Comparison of ENCODE assay signal across 10 cellular contexts in genomic region chr14:93970589-93970966, GRCh38. TPM values are rescaled to one million over a fixed set of nuclear protein-coding genes. Genes with fewer than 3 reads are reported as not detected.
DNase-seq lines count a peak whose midpoint lies in the region; ATAC-seq, FAIRE-seq and TF ChIP-seq lines count a peak whose summit lies in the region.
"Had no signal": no experiment of that assay in that cellular context is flagged by ENCODE, and none has a peak within 500 bp of the region (broad histone marks: within the 10 kb centered on the region; RNA-seq: fewer than 3 reads in every experiment).

No MANE protein-coding gene starts in this region.

- no peak for TF ChIP-seq CTCF in K562 (IDR thresholded peaks at IDR 0.05 in 2 of 3, conservative IDR thresholded peaks at IDR 0.05 in 1 of 3; ENCODE audit: insufficient read depth in 2 of 3, low read depth in 1 of 3, low read length in 3 of 3)
- TF ChIP-seq CTCF in upper lobe of left lung (IDR thresholded peaks at IDR 0.05), result peak in 4 of 6 experiments; percentile 30 to 48 (median 39)
- no peak for TF ChIP-seq CTCF in GM20000 (IDR thresholded peaks at IDR 0.05; ENCODE audit: extremely low read depth, missing control alignments)

- 0% methylated on average over 9 of the region's 9 CpGs for WGBS in K562 (ENCODE audit: insufficient coverage, low coverage, missing lambda C conversion rate)
- 37 to 50% methylated on average over 9 of the region's 9 CpGs for WGBS in upper lobe of left lung, 2 donors

- H3K9me1 ChIP-seq in K562 (ENCODE audit: control insufficient read depth, insufficient read depth, low read length), result no peaks in the 10 kb centered on the region

- no peaks in the 10 kb centered on the region for H4K20me1 ChIP-seq in K562 (replicated peaks; ENCODE audit: control insufficient read depth, insufficient read depth, low read length)

- TF ChIP-seq EP300 in K562 (IDR thresholded peaks at IDR 0.05; ENCODE audit: low read length) (no peak), upper lobe of left lung (IDR thresholded peaks at IDR 0.05) (no peak)

- CTCF ChIA-PET in K562 (lab: Yijun Ruan, JAX; ENCODE audit: low intra/inter-chr PET ratio), result no interaction called here

- no peak for DNase-seq in GM12891 (ENCODE audit: insufficient read length, low spot score)
- DNase-seq in KBM-7, result peak; percentile 44
- DNase-seq in T-helper 22 cell (ENCODE audit: low read depth), result peak; percentile 44
- no peak for DNase-seq in K562 (ENCODE audit: extremely low read depth in 1 of 4, low spot score in 3 of 4)
- peak in 1 of 2 donors; percentile 49 for DNase-seq in upper lobe of left lung
- DNase-seq in middle frontal gyrus (ENCODE audit: extremely low spot score, low spot score), result no peak
- DNase-seq in GM20000 (ENCODE audit: low spot score), result no peak

- POLR2A ChIA-PET in K562 (lab: Yijun Ruan, JAX), result no interaction called here

- in situ Hi-C loops in KBM-7 (cut with MboI; ENCODE audit: low pct_unique_long_range_greater_than_20kb, low sequenced_read_pairs), result no loop called here
- in situ Hi-C loops in K562 (cut with MboI), result no loop called here

- H2AFZ ChIP-seq in K562 (ENCODE audit: low read depth, low read length), result no peak overlapping the region

- no peak overlapping the region for H3K4me3 ChIP-seq in K562
- H3K4me3 ChIP-seq in mucosa of rectum (ENCODE audit: low read length in 2 of 2), result peak overlapping the region; percentile 42 to 76
- peak overlapping the region in 3 of 4 donors; percentile 26 to 47 (median 42) for H3K4me3 ChIP-seq in upper lobe of left lung

- H3K4me1 ChIP-seq in K562 (replicated peaks in 1 of 2; ENCODE audit: control insufficient read depth in 2 of 2, insufficient read depth in 2 of 2, low read length in 2 of 2) (no peaks in the 10 kb centered on the region; a peak in 1 of 5 replicates), mucosa of rectum (ENCODE audit: control insufficient read depth in 2 of 2, insufficient read depth in 2 of 2, low read length in 2 of 2) (peaks cover 11 to 48% of the 10 kb centered on the region in 2 donors), upper lobe of left lung (peaks cover 6 to 22% (median 9%) of the 10 kb centered on the region in 4 donors)

- ATAC-seq in K562 (no peak), upper lobe of left lung (ENCODE audit: low FRiP score in 2 of 2) (peak; percentile 37 to 46)

- H3K9ac ChIP-seq in K562 (ENCODE audit: insufficient read depth in 1 of 2, low read depth in 2 of 2, low read length in 2 of 2) (no peak overlapping the region), mucosa of rectum (ENCODE audit: low read depth in 1 of 2, low read length in 2 of 2) (peak overlapping the region in 1 of 2 donors; percentile 74)

- intact Hi-C loops in K562 (cut with micrococcal nuclease), result no loop called here

- H3K79me2 ChIP-seq in K562 (ENCODE audit: control insufficient read depth, insufficient read depth, low read length), result no peaks in the 10 kb centered on the region

- FAIRE-seq in GM12891 (lab: Jason Lieb, UNC) (peak; percentile 87), K562 (lab: Jason Lieb, UNC) (no peak)

- TF ChIP-seq RAD21 in K562 (CRISPR knock-in tag; conservative IDR thresholded peaks at IDR 0.05 in 1 of 2, IDR thresholded peaks at IDR 0.05 in 1 of 2), result no peak

- H3K27me3 ChIP-seq in K562 (ENCODE audit: control insufficient read depth in 2 of 2, insufficient read depth in 2 of 2, low read length in 2 of 2), result peaks cover 0 to 47% of the 10 kb centered on the region in 2 experiments; a peak in 2 of 5 replicates
- H3K27me3 ChIP-seq in mucosa of rectum (ENCODE audit: control insufficient read depth in 2 of 2, insufficient read depth in 2 of 2, low read length in 2 of 2), result no peaks in the 10 kb centered on the region
- H3K27me3 ChIP-seq in upper lobe of left lung, result no peaks in the 10 kb centered on the region

- H3K27ac ChIP-seq in K562 (ENCODE audit: extremely low read depth, low read depth, low read length), result no peak overlapping the region
- peak overlapping the region in 1 of 2 donors; percentile 74 for H3K27ac ChIP-seq in mucosa of rectum (ENCODE audit: low read depth in 2 of 2, low read length in 2 of 2)
- H3K27ac ChIP-seq in upper lobe of left lung, result peak overlapping the region in 1 of 4 donors; percentile 39

- BruUV-seq in K562 (replicated peaks; lab: Mats Ljungman, UMichigan), result no TSS peak

- H3K36me3 ChIP-seq in K562 (ENCODE audit: control insufficient read depth, insufficient read depth, low read length), result no peaks in the 10 kb centered on the region
- H3K36me3 ChIP-seq in mucosa of rectum (ENCODE audit: control insufficient read depth in 2 of 2, insufficient read depth in 2 of 2, low read length in 2 of 2), result no peaks in the 10 kb centered on the region
- H3K36me3 ChIP-seq in upper lobe of left lung, result no peaks in the 10 kb centered on the region

- H3K9me3 ChIP-seq in K562 (replicated peaks; ENCODE audit: control insufficient read depth, insufficient read depth, low read depth, low read length) (no peaks in the 10 kb centered on the region), mucosa of rectum (ENCODE audit: control insufficient read depth in 2 of 2, low read length in 2 of 2) (no peaks in the 10 kb centered on the region), upper lobe of left lung (no peaks in the 10 kb centered on the region)

- TF ChIP-seq POLR2A in GM12891 (IDR thresholded peaks at IDR 0.05; ENCODE audit: low read depth, low read length) (no peak), K562 (conservative IDR thresholded peaks at IDR 0.05) (no peak), upper lobe of left lung (IDR thresholded peaks at IDR 0.05) (no peak)

- H3K4me2 ChIP-seq in K562 (ENCODE audit: insufficient read depth, low read length), result no peak overlapping the region

RNA-seq across cellular contexts. Expression of gene ASB2, which starts 5.8 kb away (rescaled TPM):
- 32.9 TPM for polyA plus RNA-seq in GM12891 (2012; ENCODE audit: low read depth, missing spikeins)
- total RNA-seq in K562 (2011; cell fraction: chromatin; rRNA removed; ENCODE audit: low replicate concordance), result not detected in 2 replicates
- not detected in 2 replicates for total RNA-seq in K562 (2011; cell fraction: nucleolus; rRNA removed)
- total RNA-seq in K562 (2011; cell fraction: nucleoplasm; rRNA removed), result not detected in 2 replicates
- not detected in 2 replicates for total RNA-seq in K562 (2014; rRNA removed)
- total RNA-seq in K562 (2014; rRNA removed; fragmentation: Illumina TruSeq; extraction: Trizol), result not detected in 2 replicates
- not detected in 2 replicates for total RNA-seq in K562 (2015; rRNA removed; fragmentation: Illumina TruSeq; extraction: Trizol)
- total RNA-seq in K562 (2021), result not detected in 2 replicates
- polyA plus RNA-seq in K562 (2011; rRNA removed), result not detected in 2 replicates
- not detected in 2 replicates for polyA plus RNA-seq in K562 (2011; cell fraction: cytosol; rRNA removed)
- polyA plus RNA-seq in K562 (2011; cell fraction: nucleus; rRNA removed), result not detected in 2 replicates
- polyA plus RNA-seq in K562 (2012), result 0.12 TPM in 1 of 2 replicates, not detected in the other
- not detected in 2 replicates for polyA plus RNA-seq in K562 (2014; fragmentation: Illumina TruSeq; extraction: Trizol)
- not detected for polyA plus RNA-seq in K562 (2014; fragmentation: Nextera tagmentation; extraction: Ambion mirVana)
- not detected in 2 replicates for polyA plus RNA-seq in K562 (2014; rRNA removed)
- polyA minus RNA-seq in K562 (2011; rRNA and poly(A)+ RNA removed), result not detected in 2 replicates
- polyA minus RNA-seq in K562 (2011; cell fraction: cytosol; rRNA and poly(A)+ RNA removed), result not detected in 2 replicates
- not detected in 2 replicates for polyA minus RNA-seq in K562 (2011; cell fraction: nucleus; rRNA and poly(A)+ RNA removed)
- 1 to 10 TPM in 3 of 6 donors, under 1 TPM in 2, not detected in 1; 0.76 to 2.2 (median 1.9) TPM for total RNA-seq in upper lobe of left lung

RNA-seq across cellular contexts. Expression of gene CCDC197, which starts 26.5 kb away (rescaled TPM):
- polyA plus RNA-seq in GM12891 (2012; ENCODE audit: low read depth, missing spikeins), result 0.06 TPM
- not detected in 2 replicates for total RNA-seq in K562 (2011; cell fraction: chromatin; rRNA removed; ENCODE audit: low replicate concordance)
- not detected in 2 replicates for total RNA-seq in K562 (2011; cell fraction: nucleolus; rRNA removed)
- total RNA-seq in K562 (2011; cell fraction: nucleoplasm; rRNA removed), result not detected in 2 replicates
- total RNA-seq in K562 (2014; rRNA removed), result not detected in 2 replicates
- total RNA-seq in K562 (2014; rRNA removed; fragmentation: Illumina TruSeq; extraction: Trizol), result not detected in 2 replicates
- total RNA-seq in K562 (2015; rRNA removed; fragmentation: Illumina TruSeq; extraction: Trizol), result not detected in 2 replicates
- total RNA-seq in K562 (2021), result not detected in 2 replicates
- not detected in 2 replicates for polyA plus RNA-seq in K562 (2011; rRNA removed)
- not detected in 2 replicates for polyA plus RNA-seq in K562 (2011; cell fraction: cytosol; rRNA removed)
- not detected in 2 replicates for polyA plus RNA-seq in K562 (2011; cell fraction: nucleus; rRNA removed)
- polyA plus RNA-seq in K562 (2012), result not detected in 2 replicates
- polyA plus RNA-seq in K562 (2014; fragmentation: Illumina TruSeq; extraction: Trizol), result not detected in 2 replicates
- not detected for polyA plus RNA-seq in K562 (2014; fragmentation: Nextera tagmentation; extraction: Ambion mirVana)
- not detected in 2 replicates for polyA plus RNA-seq in K562 (2014; rRNA removed)
- polyA minus RNA-seq in K562 (2011; rRNA and poly(A)+ RNA removed), result not detected in 2 replicates
- polyA minus RNA-seq in K562 (2011; cell fraction: cytosol; rRNA and poly(A)+ RNA removed), result not detected in 2 replicates
- not detected in 2 replicates for polyA minus RNA-seq in K562 (2011; cell fraction: nucleus; rRNA and poly(A)+ RNA removed)
- total RNA-seq in upper lobe of left lung, result not detected
- total RNA-seq: activated CD8-positive, alpha-beta memory T cell treated with anti-CD3 and anti-CD28 coated beads for 36 hours; subcutaneous adipose tissue had no signal

RNA-seq across cellular contexts. Expression of gene FAM181A, which starts 43.4 kb away (rescaled TPM):
- not detected for polyA plus RNA-seq in GM12891 (2012; ENCODE audit: low read depth, missing spikeins)
- not detected in 2 replicates for total RNA-seq in K562 (2011; cell fraction: chromatin; rRNA removed; ENCODE audit: low replicate concordance)
- total RNA-seq in K562 (2011; cell fraction: nucleolus; rRNA removed), result not detected in 2 replicates
- total RNA-seq in K562 (2011; cell fraction: nucleoplasm; rRNA removed), result not detected in 2 replicates
- total RNA-seq in K562 (2014; rRNA removed) (not detected in 2 replicates), K562 (2014; rRNA removed; fragmentation: Illumina TruSeq; extraction: Trizol) (not detected in 2 replicates), K562 (2015; rRNA removed; fragmentation: Illumina TruSeq; extraction: Trizol) (not detected in 2 replicates), K562 (2021) (not detected in 2 replicates), upper lobe of left lung (10 to 100 TPM in 1 of 6 donors, 1 to 10 TPM in 3, not detected in 2; 1.6 to 13.4 (median 1.9) TPM)
- polyA plus RNA-seq in K562 (2011; rRNA removed) (not detected in 2 replicates), K562 (2014; fragmentation: Illumina TruSeq; extraction: Trizol) (not detected in 2 replicates), K562 (2014; fragmentation: Nextera tagmentation; extraction: Ambion mirVana) (not detected), K562 (2014; rRNA removed) (not detected in 2 replicates)
- polyA plus RNA-seq in K562 (2011; cell fraction: cytosol; rRNA removed), result not detected in 2 replicates
- not detected in 2 replicates for polyA plus RNA-seq in K562 (2011; cell fraction: nucleus; rRNA removed)
- not detected in 2 replicates for polyA plus RNA-seq in K562 (2012)
- polyA minus RNA-seq in K562 (2011; rRNA and poly(A)+ RNA removed), result not detected in 2 replicates
- polyA minus RNA-seq in K562 (2011; cell fraction: cytosol; rRNA and poly(A)+ RNA removed), result not detected in 2 replicates
- not detected in 2 replicates for polyA minus RNA-seq in K562 (2011; cell fraction: nucleus; rRNA and poly(A)+ RNA removed)
- total RNA-seq: activated CD8-positive, alpha-beta memory T cell treated with anti-CD3 and anti-CD28 coated beads for 36 hours; subcutaneous adipose tissue had no signal

RNA-seq across cellular contexts. Expression of gene OTUB2, which starts 55.6 kb away (rescaled TPM):
- 0.28 TPM for polyA plus RNA-seq in GM12891 (2012; ENCODE audit: low read depth, missing spikeins)
- total RNA-seq in K562 (2011; cell fraction: chromatin; rRNA removed; ENCODE audit: low replicate concordance), result 0.12 and 0.72 TPM in 2 replicates
- total RNA-seq in K562 (2011; cell fraction: nucleolus; rRNA removed), result 0.26 and 1.0 TPM in 2 replicates
- 0.22 and 0.38 TPM in 2 replicates for total RNA-seq in K562 (2011; cell fraction: nucleoplasm; rRNA removed)
- total RNA-seq in K562 (2014; rRNA removed), result 0.23 and 0.24 TPM in 2 replicates
- total RNA-seq in K562 (2014; rRNA removed; fragmentation: Illumina TruSeq; extraction: Trizol), result 0.07 and 0.35 TPM in 2 replicates
- total RNA-seq in K562 (2015; rRNA removed; fragmentation: Illumina TruSeq; extraction: Trizol), result 0.11 and 0.15 TPM in 2 replicates
- 0.31 and 0.34 TPM in 2 replicates for total RNA-seq in K562 (2021)
- 0.11 and 0.20 TPM in 2 replicates for polyA plus RNA-seq in K562 (2011; rRNA removed)
- polyA plus RNA-seq in K562 (2011; cell fraction: cytosol; rRNA removed), result 0.09 and 0.12 TPM in 2 replicates
- polyA plus RNA-seq in K562 (2011; cell fraction: nucleus; rRNA removed), result 0.18 and 0.33 TPM in 2 replicates
- 0.21 and 0.28 TPM in 2 replicates for polyA plus RNA-seq in K562 (2012)
- polyA plus RNA-seq in K562 (2014; fragmentation: Illumina TruSeq; extraction: Trizol), result 0.15 and 0.21 TPM in 2 replicates
- under 1 TPM; 0.01 to 0.08 TPM for polyA plus RNA-seq in K562 (2014; fragmentation: Nextera tagmentation; extraction: Ambion mirVana)
- 0.08 and 0.26 TPM in 2 replicates for polyA plus RNA-seq in K562 (2014; rRNA removed)
- polyA minus RNA-seq in K562 (2011; rRNA and poly(A)+ RNA removed), result 0.18 and 0.46 TPM in 2 replicates
- 0.67 TPM in 1 of 2 replicates, not detected in the other for polyA minus RNA-seq in K562 (2011; cell fraction: cytosol; rRNA and poly(A)+ RNA removed)
- polyA minus RNA-seq in K562 (2011; cell fraction: nucleus; rRNA and poly(A)+ RNA removed), result 0.22 and 0.40 TPM in 2 replicates
- total RNA-seq in upper lobe of left lung, result 1 to 10 TPM in 4 of 6 donors, under 1 TPM in 2; 0.22 to 1.8 (median 1.1) TPM

Comparison
In these comparisons a context has a peak if more than half of its experiments do, and no peak if none do; other contexts are left out.
1. DNase-seq: peak in KBM-7 (single experiment) and T-helper 22 cell (single experiment); none in GM12891 (single experiment), K562 (0 of 4), middle frontal gyrus (single experiment) and GM20000 (single experiment).
2. CTCF ChIP-seq: peak in upper lobe of left lung (4 of 6); none in K562 (0 of 3) and GM20000 (single experiment).